21 cellular contexts compared by ENCODE assay signal in genomic region chr22:44289429-44290171, GRCh38. TPM values are rescaled to one million over a fixed set of nuclear protein-coding genes. Genes with fewer than 3 reads are reported as not detected.
DNase-seq lines count a peak whose midpoint lies in the region; ATAC-seq and TF ChIP-seq lines count a peak whose summit lies in the region.
"Had no signal": no experiment of that assay in that cellular context is flagged by ENCODE, and none has a peak within 500 bp of the region (broad histone marks: within the 10 kb centered on the region; RNA-seq: fewer than 3 reads in every experiment).

No MANE protein-coding gene starts in this region.

- H3K4me3 ChIP-seq in smooth muscle cell = no peak overlapping the region
- H3K4me3 ChIP-seq: thoracic aorta had no signal

- peaks cover 6 to 10% (median 9%) of the 10 kb centered on the region in 5 experiments for H3K9me3 Mint-ChIP-seq in brain

- WGBS in smooth muscle cell (ENCODE audit: low lambda C conversion rate) = 15% methylated on average over 11 of the region's 13 CpGs

- peaks cover 15% of the 10 kb centered on the region for H3K36me3 Mint-ChIP-seq in brain

- no peaks in the 10 kb centered on the region for H3K27me3 ChIP-seq in smooth muscle cell (ENCODE audit: low read depth)

- peaks cover 55% of the 10 kb centered on the region for H3K4me1 Mint-ChIP-seq in brain

- H3K27ac ChIP-seq in smooth muscle cell (ENCODE audit: low read depth) = no peak overlapping the region
- H3K27ac ChIP-seq: C4-2B, thoracic aorta had no signal

- DNase-seq in GM04504 (ENCODE audit: low read depth) (peak; percentile 57), left colon (no peak), smooth muscle cell (lab: John Stamatoyannopoulos, UW; ENCODE audit: unreplicated experiment) (peak; percentile 17), Right ventricle myocardium inferior (ENCODE audit: missing footprints) (no peak), NCI-H82 treated with DMSO at 0.1 percent for 48 hours (lab: John Stamatoyannopoulos, UW; ENCODE audit: unreplicated experiment) (no peak)
- DNase-seq: activated CD4-positive, alpha-beta T cell treated with anti-CD3 and anti-CD28 coated beads for 1 hour; activated effector memory CD4-positive, alpha-beta T cell treated with Interleukin-2 at 50 U/mL for 16 hours; amniotic stem cell; central memory CD4-positive, alpha-beta T cell; effector memory CD4-positive, alpha-beta T cell; HFFc6; left ventricle myocardium superior; NCI-H1930; NCI-H510A; Right ventricle myocardium superior had no signal

- H3K4me3 Mint-ChIP-seq in brain = no peak overlapping the region
- H3K4me3 Mint-ChIP-seq: HFFc6 had no signal

- H3F3A ChIP-seq in smooth muscle cell (ENCODE audit: low read depth) = no peaks in the 10 kb centered on the region

- peaks cover 10% of the 10 kb centered on the region for H3K4me1 ChIP-seq in smooth muscle cell (ENCODE audit: low read depth)

- no peaks in the 10 kb centered on the region for H3K36me3 ChIP-seq in smooth muscle cell (ENCODE audit: low read depth)
- H3K36me3 ChIP-seq: thoracic aorta had no signal

- H3K9ac ChIP-seq in smooth muscle cell (ENCODE audit: low read depth) = no peak overlapping the region

- ATAC-seq in left colon (peak; percentile 74), HG02884 (IDR thresholded peaks at IDR 0.05; ENCODE audit: unreplicated experiment) (no peak), Right ventricle myocardium inferior (no peak)
- no peak for ATAC-seq in activated CD4-positive, CD25-positive, alpha-beta regulatory T cell treated with anti-CD3 and anti-CD28 coated beads, Interleukin-2, amount 50 U/mL, for 24 hours
- ATAC-seq: left ventricle myocardium superior had no signal

- intact Hi-C loops in left colon (cut with DNase I, micrococcal nuclease) = no loop called here
- intact Hi-C loops in Right ventricle myocardium inferior (cut with DNase I) = no loop called here

- H3K27me3 Mint-ChIP-seq in brain = peaks cover 6% of the 10 kb centered on the region

- peak overlapping the region; percentile 24 for H3K4me2 ChIP-seq in smooth muscle cell

- H3K79me2 ChIP-seq in smooth muscle cell (ENCODE audit: low read depth) = no peaks in the 10 kb centered on the region

- no peak overlapping the region for H2AFZ ChIP-seq in smooth muscle cell (ENCODE audit: low read depth)

- H3K27ac Mint-ChIP-seq in brain = peak overlapping the region in 3 of 5 experiments; percentile 17 to 82 (median 59)
- H3K27ac Mint-ChIP-seq: HFFc6 had no signal

- no peaks in the 10 kb centered on the region for H4K20me1 ChIP-seq in smooth muscle cell (ENCODE audit: low read depth)

- H3K9me3 ChIP-seq in smooth muscle cell (replicated peaks; ENCODE audit: low read depth) = no peaks in the 10 kb centered on the region
- H3K9me3 ChIP-seq: thoracic aorta had no signal

- TF ChIP-seq CTCF in brain (conservative IDR thresholded peaks at IDR 0.05) = no peak
- no peak for TF ChIP-seq CTCF in smooth muscle cell (IDR thresholded peaks at IDR 0.05; ENCODE audit: borderline replicate concordance, insufficient read depth, poor library complexity, severe bottlenecking)

RNA-seq across cellular contexts. Expression of gene SHISAL1, which starts 23.2 kb away (rescaled TPM):
- polyA plus RNA-seq in brain (ENCODE audit: insufficient read depth, low read depth, low replicate concordance) (22.9 TPM), smooth muscle cell (0.39 and 0.78 TPM in 2 replicates)
- total RNA-seq in left colon (1 to 10 TPM in 1 of 2 donors, under 1 TPM in 1; 0.27 to 8.6 TPM), smooth muscle cell (1.9 TPM in 2 replicates), Right ventricle myocardium inferior (1.5 TPM)
- total RNA-seq: HFFc6; T-helper 2 cell treated with Interferon-gamma antibody and Interleukin-4, amounts not matched to agents 100 ng/mL and 5 ng/mL, for 36 hours had no signal

Comparison
In these comparisons a context has a peak if more than half of its experiments do, and no peak if none do; other contexts are left out.
1. DNase-seq: peak in GM04504 (single experiment) and smooth muscle cell (single experiment); none in left colon (0 of 2), Right ventricle myocardium inferior (single experiment) and NCI-H82 treated with DMSO at 0.1 percent for 48 hours (single experiment).